1 cellular context compared by ENCODE assay signal in genomic region chr12:12872934-12873275, GRCh38.
TF ChIP-seq lines count a peak whose summit lies in the region.

No MANE protein-coding gene starts in this region.

TF ChIP-seq in H1, 55 proteins besides CTCF, POLR2A, EP300 and RAD21:
- TF ChIP-seq PHF8 (conservative IDR thresholded peaks at IDR 0.05; ENCODE audit: low read depth, low read length): no peak
- TF ChIP-seq JUN (IDR thresholded peaks at IDR 0.05; ENCODE audit: low read depth, low read length): no peak
- TF ChIP-seq SP1 (IDR thresholded peaks at IDR 0.05; ENCODE audit: low read depth, low read length): no peak
- no peak for TF ChIP-seq TAF1 (IDR thresholded peaks at IDR 0.05; ENCODE audit: low read depth, low read length)
- no peak for TF ChIP-seq TCF12 (IDR thresholded peaks at IDR 0.05; ENCODE audit: low read depth, low read length)
- no peak for TF ChIP-seq RXRA (IDR thresholded peaks at IDR 0.05; ENCODE audit: insufficient read depth, low read depth, low read length)
- no peak for TF ChIP-seq HDAC6 (IDR thresholded peaks at IDR 0.05; ENCODE audit: low read depth, low read length)
- TF ChIP-seq BCL11A (IDR thresholded peaks at IDR 0.05; ENCODE audit: low read depth in 2 of 2, low read length in 2 of 2): no peak
- no peak for TF ChIP-seq CHD1 (IDR thresholded peaks at IDR 0.05; ENCODE audit: low read depth, low read length)
- TF ChIP-seq MAX (IDR thresholded peaks at IDR 0.05): no peak
